8 cellular contexts compared by ENCODE assay signal in genomic region chr1:158999301-159000069, GRCh38. TPM values are rescaled to one million over a fixed set of nuclear protein-coding genes. Genes with fewer than 3 reads are reported as not detected.
A peak's percentile ranks its signal among the peaks of the same experiment; 100 is the strongest.
DNase-seq lines count a peak whose midpoint lies in the region; ATAC-seq and TF ChIP-seq lines count a peak whose summit lies in the region.

No MANE protein-coding gene starts in this region.

- ATAC-seq in HG03025 (IDR thresholded peaks at IDR 0.05; ENCODE audit: low FRiP score, unreplicated experiment) (no peak), HG03469 (IDR thresholded peaks at IDR 0.05; ENCODE audit: unreplicated experiment) (no peak)
- ATAC-seq in activated T-cell treated with anti-CD3 and anti-CD28 coated beads, Interleukin-2, amount 50 U/mL, for 72 hours (replicated peaks in 1 of 2) = no peak

- H3K36me3 Mint-ChIP-seq in chondrocyte (ENCODE audit: low read depth) = no peaks in the 10 kb centered on the region
- peaks cover 6 to 14% of the 10 kb centered on the region in 2 donors for H3K36me3 Mint-ChIP-seq in activated T-cell treated with anti-CD3 and anti-CD28 coated beads, Interleukin-2, amount 50 U/mL, for 72 hours (ENCODE audit: insufficient read depth in 2 of 2)

- H3K4me3 Mint-ChIP-seq in chondrocyte (ENCODE audit: unreplicated experiment) = peak overlapping the region; percentile 61
- no peak overlapping the region for H3K4me3 Mint-ChIP-seq in activated T-cell treated with anti-CD3 and anti-CD28 coated beads, Interleukin-2, amount 50 U/mL, for 72 hours

- no peak for TF ChIP-seq CTCF in chondrocyte (IDR thresholded peaks at IDR 0.05)

- peak overlapping the region; percentile 22 to 44 (median 33) for H3K4me3 ChIP-seq in skin epidermis

- no peaks in the 10 kb centered on the region for H3K27me3 Mint-ChIP-seq in chondrocyte (ENCODE audit: low read depth)
- no peaks in the 10 kb centered on the region for H3K27me3 Mint-ChIP-seq in activated T-cell treated with anti-CD3 and anti-CD28 coated beads, Interleukin-2, amount 50 U/mL, for 72 hours (ENCODE audit: low read depth)

- H3K9me3 Mint-ChIP-seq in chondrocyte (ENCODE audit: low read depth) = no peaks in the 10 kb centered on the region
- no peaks in the 10 kb centered on the region for H3K9me3 Mint-ChIP-seq in activated T-cell treated with anti-CD3 and anti-CD28 coated beads, Interleukin-2, amount 50 U/mL, for 72 hours

- H3K4me1 Mint-ChIP-seq in chondrocyte (ENCODE audit: low read depth) = peaks cover 23% of the 10 kb centered on the region
- H3K4me1 Mint-ChIP-seq in activated T-cell treated with anti-CD3 and anti-CD28 coated beads, Interleukin-2, amount 50 U/mL, for 72 hours (ENCODE audit: low read depth) = peaks cover 37% of the 10 kb centered on the region

- DNase-seq in NCI-H1105 treated with DMSO at 0.1 percent for 48 hours (lab: John Stamatoyannopoulos, UW) = peak; percentile 91
- DNase-seq in chondrocyte (ENCODE audit: low spot score) = no peak
- peak; percentile 77 for DNase-seq in inferior parietal cortex (ENCODE audit: extremely low spot score)
- DNase-seq in activated T-cell treated with anti-CD3 and anti-CD28 coated beads, Interleukin-2, amount 50 U/mL, for 72 hours = no peak
- no peak for DNase-seq in Kasumi-1 (lab: John Stamatoyannopoulos, UW)

- H3K27ac Mint-ChIP-seq in chondrocyte (ENCODE audit: unreplicated experiment) = peak overlapping the region; percentile 87
- no peak overlapping the region for H3K27ac Mint-ChIP-seq in activated T-cell treated with anti-CD3 and anti-CD28 coated beads, Interleukin-2, amount 50 U/mL, for 72 hours

- H3K27ac ChIP-seq in skin epidermis = peak overlapping the region; percentile 69 to 97 (median 87)

RNA-seq across cellular contexts. Expression of gene IFI16, which starts 10.2 kb away (rescaled TPM):
- total RNA-seq in chondrocyte = 10.1 to 26.3 TPM (median 13.3 TPM) in 3 replicates
- total RNA-seq in activated T-cell treated with anti-CD3 and anti-CD28 coated beads, Interleukin-2, amount 50 U/mL, for 72 hours = 100 to 1,000 TPM; 311 to 326 TPM

Comparison
In these comparisons a context has a peak if more than half of its experiments do, and no peak if none do; other contexts are left out.
1. DNase-seq: peak in NCI-H1105 treated with DMSO at 0.1 percent for 48 hours (single experiment) and inferior parietal cortex (single experiment); none in chondrocyte (single experiment), activated T-cell treated with anti-CD3 and anti-CD28 coated beads, Interleukin-2, amount 50 U/mL, for 72 hours (0 of 2) and Kasumi-1 (0 of 2).
2. RNA of gene IFI16, which starts 10.2 kb away (total RNA-seq): 311 to 326 TPM in activated T-cell treated with anti-CD3 and anti-CD28 coated beads, Interleukin-2, amount 50 U/mL, for 72 hours; 10.1 to 26.3 TPM in chondrocyte; every median in the first group is over 10 times any median in the second.